In genomic region chr15:38128389-38128788, GRCh38 we compare ENCODE assay signal across 10 cellular contexts.
A peak's percentile ranks its signal among the peaks of the same experiment; 100 is the strongest.
DNase-seq lines count a peak whose midpoint lies in the region; ATAC-seq and TF ChIP-seq lines count a peak whose summit lies in the region.
"Had no signal": no experiment of that assay in that cellular context is flagged by ENCODE, and none has a peak within 500 bp of the region (broad histone marks: within the 10 kb centered on the region; RNA-seq: fewer than 3 reads in every experiment).

No MANE protein-coding gene starts in this region.

- H3K9me3 ChIP-seq in stomach (peaks cover 0 to 6% (median 0%) of the 10 kb centered on the region in 4 donors), endodermal cell (ENCODE audit: control insufficient read depth, low read length) (peaks cover 5% of the 10 kb centered on the region)

- H2AFZ ChIP-seq in KMS-11 (ENCODE audit: low read depth), result no peak overlapping the region

- ATAC-seq in activated CD8-positive, alpha-beta T cell treated with anti-CD3 and anti-CD28 coated beads, Interleukin-2, amount 10 ng/mL, durations not matched to agents 7 days and 5 days, result no peak

- H3K27me3 ChIP-seq in KMS-11 (ENCODE audit: insufficient read depth, low read depth) (no peaks in the 10 kb centered on the region), stomach (no peaks in the 10 kb centered on the region), endodermal cell (ENCODE audit: control insufficient read depth, insufficient read depth, low read length, poor library complexity, severe bottlenecking) (no peaks in the 10 kb centered on the region)

- H4K20me1 ChIP-seq in KMS-11 (ENCODE audit: insufficient read depth), result no peaks in the 10 kb centered on the region

- no peaks in the 10 kb centered on the region for H3K36me3 Mint-ChIP-seq in endodermal cell (ENCODE audit: low read depth)
- no peaks in the 10 kb centered on the region for H3K36me3 Mint-ChIP-seq in activated CD8-positive, alpha-beta T cell treated with anti-CD3 and anti-CD28 coated beads, Interleukin-2, amount 10 ng/mL, durations not matched to agents 7 days and 5 days (ENCODE audit: low read depth)

- peak overlapping the region; percentile 70 for H3K4me2 ChIP-seq in KMS-11

- intact Hi-C loops in stomach (cut with DNase I; ENCODE audit: low total_unique reads), result no loop called here

- TF ChIP-seq EP300 in stomach (IDR thresholded peaks at IDR 0.05), result no peak

- TF ChIP-seq POLR2A in stomach (IDR thresholded peaks at IDR 0.05), result no peak

- no peaks in the 10 kb centered on the region for H3K36me3 ChIP-seq in KMS-11 (ENCODE audit: insufficient read depth)
- H3K36me3 ChIP-seq in stomach, result no peaks in the 10 kb centered on the region
- no peaks in the 10 kb centered on the region for H3K36me3 ChIP-seq in endodermal cell (ENCODE audit: control insufficient read depth, insufficient read depth, low read length)

- TF ChIP-seq CTCF in KMS-11 (conservative IDR thresholded peaks at IDR 0.05; ENCODE audit: low read depth, low read length), result no peak
- TF ChIP-seq CTCF in stomach (IDR thresholded peaks at IDR 0.05), result no peak
- no peak for TF ChIP-seq CTCF in endodermal cell (conservative IDR thresholded peaks at IDR 0.05)

- DNase-seq in astrocyte of the hippocampus (ENCODE audit: low read depth, low spot score) (peak; percentile 14), iris pigment epithelial cell (ENCODE audit: low read depth) (peak; percentile 60), stomach (no peak), GM19238 (ENCODE audit: insufficient read length, low spot score) (no peak), endodermal cell (no peak)
- DNase-seq in activated CD8-positive, alpha-beta T cell treated with anti-CD3 and anti-CD28 coated beads, Interleukin-2, amount 10 ng/mL, durations not matched to agents 7 days and 5 days, result no peak
- DNase-seq: NCI-H510A treated with DMSO at 0.1 percent for 48 hours, T-helper 1 cell had no signal

- H3K27me3 Mint-ChIP-seq in endodermal cell (ENCODE audit: insufficient read depth), result peaks cover 9% of the 10 kb centered on the region
- peaks cover 33% of the 10 kb centered on the region for H3K27me3 Mint-ChIP-seq in activated CD8-positive, alpha-beta T cell treated with anti-CD3 and anti-CD28 coated beads, Interleukin-2, amount 10 ng/mL, durations not matched to agents 7 days and 5 days (ENCODE audit: low read depth)

- H3K27ac Mint-ChIP-seq in endodermal cell, result no peak overlapping the region
- H3K27ac Mint-ChIP-seq in activated CD8-positive, alpha-beta T cell treated with anti-CD3 and anti-CD28 coated beads, Interleukin-2, amount 10 ng/mL, durations not matched to agents 7 days and 5 days, result no peak overlapping the region

- H3K4me3 Mint-ChIP-seq in endodermal cell, result no peak overlapping the region
- H3K4me3 Mint-ChIP-seq in activated CD8-positive, alpha-beta T cell treated with anti-CD3 and anti-CD28 coated beads, Interleukin-2, amount 10 ng/mL, durations not matched to agents 7 days and 5 days, result no peak overlapping the region

- H3K9ac ChIP-seq in KMS-11 (no peak overlapping the region), endodermal cell (ENCODE audit: extremely low read depth, low read length, poor library complexity, severe bottlenecking) (no peak overlapping the region)

- H3K9me3 Mint-ChIP-seq in endodermal cell, result peaks cover 11% of the 10 kb centered on the region
- H3K9me3 Mint-ChIP-seq in activated CD8-positive, alpha-beta T cell treated with anti-CD3 and anti-CD28 coated beads, Interleukin-2, amount 10 ng/mL, durations not matched to agents 7 days and 5 days (ENCODE audit: insufficient read depth), result no peaks in the 10 kb centered on the region

- H3K4me3 ChIP-seq in KMS-11 (IDR thresholded peaks at IDR 0.05; ENCODE audit: insufficient read depth, low read depth, low read length), result no peak overlapping the region
- H3K4me3 ChIP-seq in stomach, result no peak overlapping the region
- no peak overlapping the region for H3K4me3 ChIP-seq in endodermal cell (ENCODE audit: low read length)
- H3K4me3 ChIP-seq: lung had no signal

- CTCF ChIA-PET in activated CD8-positive, alpha-beta T cell treated with anti-CD3 and anti-CD28 coated beads, Interleukin-2, amount 10 ng/mL, durations not matched to agents 7 days and 5 days (lab: Charles Lee), result no interaction called here

- POLR2A ChIA-PET in activated CD8-positive, alpha-beta T cell treated with anti-CD3 and anti-CD28 coated beads, Interleukin-2, amount 10 ng/mL, durations not matched to agents 7 days and 5 days (lab: Charles Lee), result no interaction called here

- H3K79me2 ChIP-seq in KMS-11 (ENCODE audit: insufficient read depth, low read depth), result no peaks in the 10 kb centered on the region

- WGBS in stomach, 5 donors, result 20 to 47% (median 36%) methylated on average over 3 of the region's 3 CpGs
- WGBS in endodermal cell (ENCODE audit: insufficient coverage in 1 of 2, insufficient read length in 1 of 2), 2 experiments, result 88 to 97% methylated on average over 3 of the region's 3 CpGs

- peak overlapping the region; percentile 75; the same call in 1 of the 2 replicates for H3K27ac ChIP-seq in KMS-11
- H3K27ac ChIP-seq in stomach, result peak overlapping the region; percentile 56 to 88 (median 87)
- no peak overlapping the region for H3K27ac ChIP-seq in endodermal cell (ENCODE audit: low read depth, low read length)

- peaks cover 24% of the 10 kb centered on the region for H3K4me1 Mint-ChIP-seq in endodermal cell
- peaks cover 9% of the 10 kb centered on the region for H3K4me1 Mint-ChIP-seq in activated CD8-positive, alpha-beta T cell treated with anti-CD3 and anti-CD28 coated beads, Interleukin-2, amount 10 ng/mL, durations not matched to agents 7 days and 5 days (ENCODE audit: low read depth)

- H3K4me1 ChIP-seq in KMS-11 (ENCODE audit: low read depth, poor library complexity, severe bottlenecking), result peaks cover 53% of the 10 kb centered on the region
- H3K4me1 ChIP-seq in stomach, result peaks cover 0 to 45% (median 26%) of the 10 kb centered on the region in 4 donors
- peaks cover 9% of the 10 kb centered on the region for H3K4me1 ChIP-seq in endodermal cell (ENCODE audit: control insufficient read depth, insufficient read depth, low read length)

Comparison
In these comparisons a context has a peak if more than half of its experiments do, and no peak if none do; other contexts are left out.
1. DNase-seq: peak in astrocyte of the hippocampus (single experiment) and iris pigment epithelial cell (single experiment); none in stomach (single experiment), GM19238 (single experiment), endodermal cell (single experiment) and activated CD8-positive, alpha-beta T cell treated with anti-CD3 and anti-CD28 coated beads, Interleukin-2, amount 10 ng/mL, durations not matched to agents 7 days and 5 days (single experiment).